ENCODE assay signal across 20 cellular contexts in the genomic region with DNA sequence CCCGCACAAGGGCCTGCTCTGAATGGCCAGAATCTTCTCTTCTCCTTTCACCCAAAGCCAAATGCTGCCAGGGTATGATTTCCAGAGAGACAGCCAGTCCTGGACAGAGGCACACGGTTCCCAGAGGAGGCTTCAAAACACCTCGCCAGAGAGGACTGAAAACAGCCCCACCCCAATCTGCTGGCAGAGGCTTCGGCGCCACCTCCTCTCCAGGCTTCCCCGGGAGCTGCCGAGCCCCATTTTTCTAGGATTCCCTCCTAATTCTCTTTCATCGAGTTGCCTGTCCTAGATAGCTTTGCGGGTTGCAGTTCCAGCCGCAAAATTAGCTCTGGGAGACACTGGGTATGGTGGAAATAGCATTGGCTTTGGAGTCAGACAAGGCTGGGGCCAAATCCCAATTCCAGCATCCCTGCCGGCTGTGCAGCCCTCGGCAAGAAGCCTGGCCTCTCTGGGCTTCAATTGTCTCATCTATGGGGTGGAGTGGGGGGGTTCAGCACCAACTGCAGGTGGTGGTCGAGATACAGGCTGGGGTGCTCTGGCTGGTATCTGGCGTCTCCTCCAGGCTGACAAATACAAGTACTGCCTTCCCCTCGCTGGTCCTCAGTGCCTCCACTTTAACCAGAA. TPM values are rescaled to one million over a fixed set of nuclear protein-coding genes. Genes with fewer than 3 reads are reported as not detected.
"Had no signal": no experiment of that assay in that cellular context is flagged by ENCODE, and none has a peak within 500 bp of the region (broad histone marks: within the 10 kb centered on the region; RNA-seq: fewer than 3 reads in every experiment).

No MANE protein-coding gene starts in this region.

- H3K27me3 ChIP-seq: hepatocyte, transverse colon had no signal

- H3K27ac ChIP-seq: brain microvascular endothelial cell, hepatocyte, parathyroid adenoma, transverse colon had no signal

- ATAC-seq: activated CD4-positive, CD25-positive, alpha-beta regulatory T cell treated with anti-CD3 and anti-CD28 coated beads, Interleukin-2, amount 50 U/mL, for 24 hours; activated naive CD8-positive, alpha-beta T cell treated with anti-CD3 and anti-CD28 coated beads, Interleukin-2, amount 50 U/mL, for 24 hours; activated T-cell treated with anti-CD3 and anti-CD28 coated beads, Interleukin-2, amount 50 U/mL, for 4 hours; left lobe of liver; mucosa of descending colon; stimulated activated naive B cell treated with anti-CD40 and anti-IgM and Interleukin-4, amounts not matched to agents 10 μg/mL and 1 μg/mL and 100 μg/mL, for 72 hours had no signal

- DNase-seq: activated CD4-positive, alpha-beta T cell treated with anti-CD3 and anti-CD28 coated beads, Interleukin-2, amount 50 U/mL, for 1 hour; activated CD8-positive, alpha-beta memory T cell treated with anti-CD3 and anti-CD28 coated beads, Interleukin-2, amount 50 U/mL, for 4 hours; activated naive CD4-positive, alpha-beta T cell treated with anti-CD3 and anti-CD28 coated beads for 36 hours; activated naive CD8-positive, alpha-beta T cell treated with anti-CD3 and anti-CD28 coated beads, Interleukin-2, amount 50 U/mL, for 24 hours; activated T-cell treated with anti-CD3 and anti-CD28 coated beads, Interleukin-2, amount 50 U/mL, for 4 hours; brain microvascular endothelial cell; cortex of kidney; effector CD4-positive, alpha-beta T cell; mammary epithelial cell; mucosa of descending colon; naive B cell; stimulated activated naive B cell treated with anti-CD40 and anti-IgM and Interleukin-4, amounts not matched to agents 10 μg/mL and 1 μg/mL and 100 μg/mL, for 72 hours; T1000; transverse colon had no signal

- H3K4me1 ChIP-seq: parathyroid adenoma had no signal

- H3K9me3 Mint-ChIP-seq: activated naive CD4-positive, alpha-beta T cell treated with anti-CD3 and anti-CD28 coated beads for 36 hours; activated naive CD8-positive, alpha-beta T cell treated with anti-CD3 and anti-CD28 coated beads, Interleukin-2, amount 50 U/mL, for 24 hours; activated T-cell treated with anti-CD3 and anti-CD28 coated beads, Interleukin-2, amount 50 U/mL, for 4 hours; stimulated activated naive B cell treated with anti-CD40 and anti-IgM and Interleukin-4, amounts not matched to agents 10 μg/mL and 1 μg/mL and 100 μg/mL, for 72 hours had no signal

- H3K4me3 ChIP-seq: hepatocyte, mucosa of descending colon, transverse colon had no signal

- H3K36me3 ChIP-seq: brain microvascular endothelial cell, transverse colon had no signal

- H3K4me3 Mint-ChIP-seq: activated naive CD4-positive, alpha-beta T cell treated with anti-CD3 and anti-CD28 coated beads for 36 hours; activated naive CD8-positive, alpha-beta T cell treated with anti-CD3 and anti-CD28 coated beads, Interleukin-2, amount 50 U/mL, for 24 hours; activated T-cell treated with anti-CD3 and anti-CD28 coated beads, Interleukin-2, amount 50 U/mL, for 4 hours; naive B cell; stimulated activated naive B cell treated with anti-CD40 and anti-IgM and Interleukin-4, amounts not matched to agents 10 μg/mL and 1 μg/mL and 100 μg/mL, for 72 hours had no signal

- H3K9me3 ChIP-seq: mucosa of descending colon, transverse colon had no signal

- H3K27ac Mint-ChIP-seq: activated naive CD4-positive, alpha-beta T cell treated with anti-CD3 and anti-CD28 coated beads for 36 hours; activated naive CD8-positive, alpha-beta T cell treated with anti-CD3 and anti-CD28 coated beads, Interleukin-2, amount 50 U/mL, for 24 hours; naive B cell; stimulated activated naive B cell treated with anti-CD40 and anti-IgM and Interleukin-4, amounts not matched to agents 10 μg/mL and 1 μg/mL and 100 μg/mL, for 72 hours had no signal

- H3K4me2 ChIP-seq: hepatocyte had no signal

- H3K9ac ChIP-seq: parathyroid adenoma had no signal

- H2AFZ ChIP-seq: hepatocyte, parathyroid adenoma had no signal

- H3K36me3 Mint-ChIP-seq: naive B cell; stimulated activated naive B cell treated with anti-CD40 and anti-IgM and Interleukin-4, amounts not matched to agents 10 μg/mL and 1 μg/mL and 100 μg/mL, for 72 hours had no signal

- H3K4me1 Mint-ChIP-seq: activated naive CD8-positive, alpha-beta T cell treated with anti-CD3 and anti-CD28 coated beads, Interleukin-2, amount 50 U/mL, for 24 hours; naive B cell; stimulated activated naive B cell treated with anti-CD40 and anti-IgM and Interleukin-4, amounts not matched to agents 10 μg/mL and 1 μg/mL and 100 μg/mL, for 72 hours had no signal

RNA-seq across cellular contexts. Expression of gene PPP2R2C, which starts 22.6 kb away (rescaled TPM):
- total RNA-seq: activated naive CD4-positive, alpha-beta T cell treated with anti-CD3 and anti-CD28 coated beads for 36 hours; activated T-cell treated with anti-CD3 and anti-CD28 coated beads, Interleukin-2, amount 50 U/mL, for 4 hours; fibroblast of villous mesenchyme; T-helper 1 cell treated with Interleukin-12 subunit alpha and Interleukin-12 subunit beta and Interleukin-4 antibody, amounts not matched to agents 30 ng/mL and 1 ng/mL, for 36 hours had no signal
